In genomic region chr17:5584971-5585794, GRCh38 we compare ENCODE assay signal across 8 cellular contexts. TPM values are rescaled to one million over a fixed set of nuclear protein-coding genes. Genes with fewer than 3 reads are reported as not detected.
DNase-seq lines count a peak whose midpoint lies in the region; ATAC-seq and TF ChIP-seq lines count a peak whose summit lies in the region.

No MANE protein-coding gene starts in this region.

- H3K27me3 ChIP-seq in CD4-positive, alpha-beta memory T cell (ENCODE audit: insufficient read depth, low read length) = no peaks in the 10 kb centered on the region
- H3K27me3 ChIP-seq in Loucy (ENCODE audit: insufficient read depth, low read length, poor library complexity, severe bottlenecking) = no peaks in the 10 kb centered on the region

- H3K4me1 Mint-ChIP-seq in CD4-positive, alpha-beta memory T cell = peaks cover 39 to 80% (median 60%) of the 10 kb centered on the region in 4 donors
- peaks cover 29% of the 10 kb centered on the region for H3K4me1 Mint-ChIP-seq in chondrocyte (ENCODE audit: low read depth)
- H3K4me1 Mint-ChIP-seq in natural killer cell treated with Interleukin-12 subunit alpha and Interleukin-12 subunit beta and Interleukin-15 and Interleukin-18, amount 100 ng/mL, for 72 hours (ENCODE audit: low read depth in 2 of 2) = peaks cover 44 to 55% of the 10 kb centered on the region in 2 donors

- DNase-seq in CD4-positive, alpha-beta memory T cell = no peak
- DNase-seq in chondrocyte (ENCODE audit: low spot score) = no peak
- no peak for DNase-seq in natural killer cell treated with Interleukin-12 subunit alpha and Interleukin-12 subunit beta and Interleukin-15 and Interleukin-18, amount 100 ng/mL, for 72 hours (ENCODE audit: low spot score)
- no peak for DNase-seq in NCI-H524 treated with DMSO at 0.1 percent for 48 hours (lab: John Stamatoyannopoulos, UW)
- no peak for DNase-seq in DMS53 (lab: John Stamatoyannopoulos, UW)

- H2AFZ ChIP-seq in Loucy (ENCODE audit: low read length) = peak overlapping the region; percentile 83

- TF ChIP-seq CTCF in Loucy (conservative IDR thresholded peaks at IDR 0.05; ENCODE audit: low read length) (no peak), chondrocyte (IDR thresholded peaks at IDR 0.05) (no peak)

- no peak for ATAC-seq in natural killer cell treated with Interleukin-12 subunit alpha and Interleukin-12 subunit beta and Interleukin-15 and Interleukin-18, amount 100 ng/mL, for 72 hours
- ATAC-seq in HG03108 (IDR thresholded peaks at IDR 0.05; ENCODE audit: unreplicated experiment) (no peak), HG02798 (IDR thresholded peaks at IDR 0.05; ENCODE audit: poor library complexity, unreplicated experiment) (no peak)

- peak overlapping the region; percentile 85 for H3K4me2 ChIP-seq in Loucy (ENCODE audit: low read depth, low read length, poor library complexity, severe bottlenecking)

- peaks cover 66% of the 10 kb centered on the region for H3K4me1 ChIP-seq in CD4-positive, alpha-beta memory T cell (ENCODE audit: insufficient read depth, low read length)
- peaks cover 42% of the 10 kb centered on the region for H3K4me1 ChIP-seq in Loucy (ENCODE audit: insufficient read depth, low read length, poor library complexity, severe bottlenecking)

- CTCF ChIA-PET in CD4-positive, alpha-beta memory T cell (lab: Charles Lee; ENCODE audit: partially characterized antibody) = interaction anchor here (0.7 to 2.9 kb wide), 7 partner anchors 121 to 857 kb away, joined by 3 to 11 read pairs (median 3); partner anchors contain the start of gene C1QBP

- POLR2A ChIA-PET in CD4-positive, alpha-beta memory T cell (lab: Charles Lee; ENCODE audit: partially characterized antibody) = interaction anchor here (0.9 to 3.4 kb wide), 12 partner anchors 19 to 1889 kb away, joined by 3 to 25 read pairs (median 4); partner anchors contain the start of genes DERL2, MIS12, NUP88 and P2RX5

- H3K4me3 ChIP-seq in CD4-positive, alpha-beta memory T cell (ENCODE audit: low read length in 2 of 2) = peak overlapping the region; percentile 56 to 65
- peak overlapping the region; percentile 71 for H3K4me3 ChIP-seq in Loucy (ENCODE audit: low read length, poor library complexity, severe bottlenecking)

- H3K9me3 ChIP-seq in CD4-positive, alpha-beta memory T cell (ENCODE audit: control insufficient read depth in 1 of 2, low read length in 2 of 2) = no peaks in the 10 kb centered on the region
- H3K9me3 ChIP-seq in Loucy (ENCODE audit: insufficient read depth, low read depth, low read length) = no peaks in the 10 kb centered on the region

- no peaks in the 10 kb centered on the region for H3K9me2 ChIP-seq in Loucy (replicated peaks; ENCODE audit: low read depth, low read length)

- H3F3A ChIP-seq in Loucy (ENCODE audit: low read depth) = 0 out of 2 replicates have a peak, but pooled peaks cover 5% of the 10 kb centered on the region

- H3K79me2 ChIP-seq in Loucy (ENCODE audit: insufficient read depth, low read length) = no peaks in the 10 kb centered on the region

- H3K9me3 Mint-ChIP-seq in CD4-positive, alpha-beta memory T cell = no peaks in the 10 kb centered on the region
- no peaks in the 10 kb centered on the region for H3K9me3 Mint-ChIP-seq in chondrocyte (ENCODE audit: low read depth)
- H3K9me3 Mint-ChIP-seq in natural killer cell treated with Interleukin-12 subunit alpha and Interleukin-12 subunit beta and Interleukin-15 and Interleukin-18, amount 100 ng/mL, for 72 hours = no peaks in the 10 kb centered on the region

- H3K27me3 Mint-ChIP-seq in CD4-positive, alpha-beta memory T cell = no peaks in the 10 kb centered on the region
- H3K27me3 Mint-ChIP-seq in chondrocyte (ENCODE audit: low read depth) = no peaks in the 10 kb centered on the region
- H3K27me3 Mint-ChIP-seq in natural killer cell treated with Interleukin-12 subunit alpha and Interleukin-12 subunit beta and Interleukin-15 and Interleukin-18, amount 100 ng/mL, for 72 hours = no peaks in the 10 kb centered on the region

- H3K36me3 Mint-ChIP-seq in CD4-positive, alpha-beta memory T cell = peaks cover 21 to 40% of the 10 kb centered on the region in 2 donors
- no peaks in the 10 kb centered on the region for H3K36me3 Mint-ChIP-seq in chondrocyte (ENCODE audit: low read depth)
- peaks cover 4% of the 10 kb centered on the region for H3K36me3 Mint-ChIP-seq in natural killer cell treated with Interleukin-12 subunit alpha and Interleukin-12 subunit beta and Interleukin-15 and Interleukin-18, amount 100 ng/mL, for 72 hours

- peaks cover 21% of the 10 kb centered on the region for H3K36me3 ChIP-seq in CD4-positive, alpha-beta memory T cell (ENCODE audit: insufficient read depth, low read length)
- no peaks in the 10 kb centered on the region for H3K36me3 ChIP-seq in Loucy (ENCODE audit: insufficient read depth, low read length)

- H3K4me3 Mint-ChIP-seq in CD4-positive, alpha-beta memory T cell = peak overlapping the region; percentile 95 to 98 (median 97)
- H3K4me3 Mint-ChIP-seq in chondrocyte (ENCODE audit: unreplicated experiment) = no peak overlapping the region
- no peak overlapping the region for H3K4me3 Mint-ChIP-seq in natural killer cell treated with Interleukin-12 subunit alpha and Interleukin-12 subunit beta and Interleukin-15 and Interleukin-18, amount 100 ng/mL, for 72 hours

- no peaks in the 10 kb centered on the region for H4K20me1 ChIP-seq in Loucy (ENCODE audit: insufficient read depth, low read length, poor library complexity, severe bottlenecking)

- peak overlapping the region; percentile 95 to 99 (median 98) for H3K27ac Mint-ChIP-seq in CD4-positive, alpha-beta memory T cell
- H3K27ac Mint-ChIP-seq in chondrocyte (ENCODE audit: unreplicated experiment) = peak overlapping the region; percentile 24
- H3K27ac Mint-ChIP-seq in natural killer cell treated with Interleukin-12 subunit alpha and Interleukin-12 subunit beta and Interleukin-15 and Interleukin-18, amount 100 ng/mL, for 72 hours = peak overlapping the region; percentile 95 to 97

- intact Hi-C loops in CD4-positive, alpha-beta memory T cell (cut with micrococcal nuclease) = loop anchor here (1.0 to 10.0 kb wide), 3 partner anchors 99 to 1430 kb away; partner anchors contain the start of genes DERL2, KIAA0753, MIS12 and RNASEK

- H3K27ac ChIP-seq in CD4-positive, alpha-beta memory T cell (ENCODE audit: low read depth, low read length) = peak overlapping the region; percentile 88

- H3K9ac ChIP-seq in Loucy (ENCODE audit: low read depth, low read length, poor library complexity, severe bottlenecking) = peak overlapping the region; percentile 74

RNA-seq across cellular contexts. Expression of gene NLRP1, which starts 0.9 kb away (rescaled TPM):
- 100 to 1,000 TPM; 280 to 292 TPM for total RNA-seq in CD4-positive, alpha-beta memory T cell
- 10 to 100 TPM in 1 of 2 donors, 1 to 10 TPM in 1; 9.7 to 41.0 TPM for polyA plus RNA-seq in CD4-positive, alpha-beta memory T cell
- 24.7 to 37.2 TPM (median 24.8 TPM) in 3 replicates for total RNA-seq in chondrocyte
- 10 to 100 TPM; 34.6 to 36.3 TPM for total RNA-seq in natural killer cell treated with Interleukin-12 subunit alpha and Interleukin-12 subunit beta and Interleukin-15 and Interleukin-18, amount 100 ng/mL, for 72 hours

Comparison
In these comparisons a context has a peak if more than half of its experiments do, and no peak if none do; other contexts are left out.
1. H3K27ac Mint-ChIP-seq: peak in every context shown above with its lines; median percentile 98 in CD4-positive, alpha-beta memory T cell; 96 in natural killer cell treated with Interleukin-12 subunit alpha and Interleukin-12 subunit beta and Interleukin-15 and Interleukin-18, amount 100 ng/mL, for 72 hours; 24 in chondrocyte.
2. H3K4me3 Mint-ChIP-seq: peak in CD4-positive, alpha-beta memory T cell (8 of 8); none in chondrocyte (single experiment) and natural killer cell treated with Interleukin-12 subunit alpha and Interleukin-12 subunit beta and Interleukin-15 and Interleukin-18, amount 100 ng/mL, for 72 hours (single experiment).